ENCODE assay signal across 8 cellular contexts in genomic region chr18:23259701-23260661, GRCh38.
A peak's percentile ranks its signal among the peaks of the same experiment; 100 is the strongest.
DNase-seq lines count a peak whose midpoint lies in the region; ATAC-seq and TF ChIP-seq lines count a peak whose summit lies in the region.

No MANE protein-coding gene starts in this region.

- TF ChIP-seq CTCF in CD14-positive monocyte (IDR thresholded peaks at IDR 0.05) (no peak), astrocyte of the spinal cord (IDR thresholded peaks at IDR 0.05; ENCODE audit: low read depth, low read length) (no peak), hepatocyte (IDR thresholded peaks at IDR 0.05; ENCODE audit: poor library complexity) (no peak)

- H3K4me1 ChIP-seq in hepatocyte (ENCODE audit: insufficient read depth) = peaks cover 27% of the 10 kb centered on the region

- no peaks in the 10 kb centered on the region for H3K9me3 ChIP-seq in hepatocyte (ENCODE audit: low read depth)

- no peaks in the 10 kb centered on the region for H3K79me2 ChIP-seq in hepatocyte

- no peaks in the 10 kb centered on the region for H3K36me3 ChIP-seq in hepatocyte (replicated peaks; ENCODE audit: insufficient read depth, low read depth)

- H3K27me3 Mint-ChIP-seq in CD14-positive monocyte (ENCODE audit: low read depth in 3 of 3) = peaks cover 0 to 19% (median 6%) of the 10 kb centered on the region in 3 donors

- H2AFZ ChIP-seq in hepatocyte = peak overlapping the region; percentile 9

- H3K4me2 ChIP-seq in hepatocyte = peak overlapping the region; percentile 63

- H3K4me3 ChIP-seq in astrocyte of the spinal cord (ENCODE audit: low read depth, low read length) (no peak overlapping the region), hepatocyte (no peak overlapping the region)

- 9% methylated on average over 21 of the region's 21 CpGs for WGBS in hepatocyte (ENCODE audit: low lambda C conversion rate, missing lambda C conversion rate)

- H3K4me3 Mint-ChIP-seq in CD14-positive monocyte = peak overlapping the region; percentile 50 to 86

- in situ Hi-C loops in astrocyte of the spinal cord (cut with HindIII; ENCODE audit: low sequenced_read_pairs) = no loop called here

- peaks cover 37% of the 10 kb centered on the region for H3K4me1 Mint-ChIP-seq in CD14-positive monocyte

- peak; percentile 64 for ATAC-seq in GM18873 (IDR thresholded peaks at IDR 0.05; ENCODE audit: low FRiP score, unreplicated experiment)
- ATAC-seq in HG03280 (IDR thresholded peaks at IDR 0.05; ENCODE audit: unreplicated experiment) = peak; percentile 40
- ATAC-seq in sciatic nerve = peak; percentile 81

- peaks cover 0 to 3% (median 0%) of the 10 kb centered on the region in 7 donors for H3K9me3 Mint-ChIP-seq in CD14-positive monocyte

- H3K27ac Mint-ChIP-seq in CD14-positive monocyte = peak overlapping the region; percentile 28 to 92 (median 80)

- peak; percentile 63 for DNase-seq in CD14-positive monocyte (ENCODE audit: low spot score)
- peak; percentile 68 for DNase-seq in NCI-H774 (lab: John Stamatoyannopoulos, UW)
- DNase-seq in astrocyte of the spinal cord (ENCODE audit: low read depth, low spot score) = peak; percentile 66
- DNase-seq in hepatocyte (ENCODE audit: low spot score) = peak; percentile 89
- DNase-seq in sciatic nerve (ENCODE audit: low spot score) = peak; percentile 81
- no peak for DNase-seq in middle frontal gyrus (ENCODE audit: extremely low spot score, low spot score)

- no peaks in the 10 kb centered on the region for H4K20me1 ChIP-seq in hepatocyte (ENCODE audit: insufficient read depth, poor library complexity, severe bottlenecking)

- H3K36me3 Mint-ChIP-seq in CD14-positive monocyte = peaks cover 5 to 23% of the 10 kb centered on the region in 2 donors

- H3K27ac ChIP-seq in hepatocyte = peak overlapping the region; percentile 93

- no peaks in the 10 kb centered on the region for H3K27me3 ChIP-seq in hepatocyte

- intact Hi-C loops in CD14-positive monocyte (cut with micrococcal nuclease) = loop anchor here in 1 of 2 donors (10.0 kb wide), 2 partner anchors 125 to 165 kb away; partner anchors contain the start of gene CABLES1
- intact Hi-C loops in sciatic nerve (cut with DNase I) = no loop called here

- H3K9me2 ChIP-seq in hepatocyte (replicated peaks; ENCODE audit: insufficient read depth) = no peaks in the 10 kb centered on the region
